ENCODE assay signal across 14 cellular contexts in genomic region chrX:29617725-29618124, GRCh38.
DNase-seq lines count a peak whose midpoint lies in the region; ATAC-seq and TF ChIP-seq lines count a peak whose summit lies in the region.
"Had no signal": no experiment of that assay in that cellular context is flagged by ENCODE, and none has a peak within 500 bp of the region (broad histone marks: within the 10 kb centered on the region; RNA-seq: fewer than 3 reads in every experiment).

No MANE protein-coding gene starts in this region.

- ATAC-seq in GM18502 (IDR thresholded peaks at IDR 0.05; ENCODE audit: poor library complexity, unreplicated experiment) = no peak
- ATAC-seq: K562, left lung had no signal

- peak; percentile 18 for TF ChIP-seq CTCF in epithelial cell of esophagus (IDR thresholded peaks at IDR 0.05; ENCODE audit: insufficient read depth, low read depth, low read length, missing control alignments)

- DNase-seq in DMS53 (lab: John Stamatoyannopoulos, UW) = peak; percentile 14
- no peak for DNase-seq in DMS53 treated with DMSO at 0.1 percent for 48 hours (lab: John Stamatoyannopoulos, UW; ENCODE audit: unreplicated experiment)
- DNase-seq in NCI-H460 (ENCODE audit: extremely low read depth, low read depth) = peak; percentile 1
- no peak for DNase-seq in epithelial cell of esophagus (ENCODE audit: low read depth)
- DNase-seq in pons (ENCODE audit: low spot score) = peak; percentile 20
- no peak for DNase-seq in islet precursor cell
- no peak for DNase-seq in activated effector memory CD4-positive, alpha-beta T cell treated with Interleukin-2 at 50 U/mL for 16 hours
- DNase-seq: activated T-cell treated with anti-CD3 and anti-CD28 coated beads, Interleukin-2, amount 50 U/mL, for 24 hours; central memory CD4-positive, alpha-beta T cell; left lung; SHP77; stimulated activated naive CD4-positive, alpha-beta T cell had no signal

- H3K4me3 ChIP-seq in epithelial cell of esophagus (ENCODE audit: low read length) = no peak overlapping the region
- H3K4me3 ChIP-seq: K562, left lung had no signal

Comparison
In these comparisons a context has a peak if more than half of its experiments do, and no peak if none do; other contexts are left out.
1. DNase-seq: peak in DMS53 (single experiment), NCI-H460 (single experiment) and pons (single experiment); none in DMS53 treated with DMSO at 0.1 percent for 48 hours (single experiment), epithelial cell of esophagus (single experiment), islet precursor cell (single experiment) and activated effector memory CD4-positive, alpha-beta T cell treated with Interleukin-2 at 50 U/mL for 16 hours (single experiment).